8 cellular contexts compared by ENCODE assay signal in the genomic region with DNA sequence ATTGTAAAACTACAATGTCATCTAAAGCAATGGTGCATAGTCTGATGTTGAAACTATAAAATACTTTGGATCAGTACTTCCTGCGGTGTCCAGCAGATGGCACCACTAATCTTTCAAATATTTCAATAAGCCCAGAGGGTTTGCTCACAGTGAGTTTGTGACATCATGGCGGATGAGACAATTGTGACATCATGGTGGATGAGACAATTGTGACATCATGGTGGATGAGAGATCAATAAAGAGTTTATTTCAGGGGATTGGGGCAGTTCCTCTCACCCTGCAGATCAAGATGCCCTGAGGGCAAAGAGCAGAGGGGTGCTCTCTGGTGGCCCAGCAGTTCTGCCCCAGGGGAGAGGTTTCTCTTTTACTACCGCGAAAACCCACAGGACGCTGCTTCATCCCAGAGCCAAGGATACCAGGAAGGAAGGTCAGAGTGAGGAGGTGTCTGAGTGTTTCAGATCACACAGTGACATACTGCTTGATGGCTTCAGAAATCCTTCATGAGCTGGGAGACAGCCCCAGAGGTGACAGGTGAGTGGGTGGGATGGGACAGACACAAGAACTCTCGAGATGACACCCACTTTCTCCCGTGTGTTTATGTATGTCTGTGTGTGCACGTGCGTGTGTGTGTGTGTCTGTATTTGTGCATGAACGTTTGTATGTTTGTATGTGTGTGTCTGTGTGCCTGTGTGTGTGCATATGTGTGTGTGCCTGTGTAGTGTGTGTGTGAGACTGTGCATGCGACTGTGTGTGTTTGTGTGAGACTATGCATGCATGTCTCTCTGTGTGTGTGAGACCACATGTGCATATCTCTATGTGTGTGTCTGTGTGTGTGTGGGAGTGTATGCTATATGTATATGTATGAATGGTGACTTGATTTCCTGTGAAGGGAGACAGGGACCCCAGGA. TPM values are rescaled to one million over a fixed set of nuclear protein-coding genes. Genes with fewer than 3 reads are reported as not detected.
DNase-seq lines count a peak whose midpoint lies in the region; ATAC-seq and TF ChIP-seq lines count a peak whose summit lies in the region.

No MANE protein-coding gene starts in this region.

- H3K36me3 ChIP-seq in BE2C (no peaks in the 10 kb centered on the region), HAP-1 (replicated peaks) (no peaks in the 10 kb centered on the region)

- H3K4me1 ChIP-seq in BE2C (no peaks in the 10 kb centered on the region), HAP-1 (no peaks in the 10 kb centered on the region)

- H3K4me3 ChIP-seq in BE2C (ENCODE audit: low read depth, low read length) (no peak overlapping the region), HAP-1 (no peak overlapping the region), epithelial cell of proximal tubule (ENCODE audit: low read depth, low read length) (no peak overlapping the region)

- H3K27me3 ChIP-seq in BE2C (peaks cover 79% of the 10 kb centered on the region), HAP-1 (ENCODE audit: low read depth) (peaks cover 14% of the 10 kb centered on the region)

- no peak for ATAC-seq in HG02885 (IDR thresholded peaks at IDR 0.05; ENCODE audit: poor library complexity, unreplicated experiment)

- H3K9me3 ChIP-seq in BE2C (no peaks in the 10 kb centered on the region), HAP-1 (no peaks in the 10 kb centered on the region)

- TF ChIP-seq CTCF in BE2C (IDR thresholded peaks at IDR 0.05; ENCODE audit: low read depth, low read length) (peak; percentile 71), epithelial cell of proximal tubule (conservative IDR thresholded peaks at IDR 0.05; ENCODE audit: low read depth, low read length) (peak; percentile 73)

- DNase-seq in BE2C (peak; percentile 49), HAP-1 (ENCODE audit: low spot score in 2 of 2) (peak; percentile 52 to 76), NOMO-1 (lab: John Stamatoyannopoulos, UW; ENCODE audit: unreplicated experiment in 2 of 2) (peak; percentile 29 to 63), epithelial cell of proximal tubule (ENCODE audit: low read depth) (peak; percentile 39), myocyte (ENCODE audit: low read depth) (peak; percentile 80)
- DNase-seq in activated CD8-positive, alpha-beta memory T cell treated with anti-CD3 and anti-CD28 coated beads for 4 hours (ENCODE audit: low read depth in 2 of 2) = peak; percentile 47 to 48
- DNase-seq in stimulated activated naive CD4-positive, alpha-beta T cell (lab: John Stamatoyannopoulos, UW) = peak; percentile 46 to 81 (median 55)

- in situ Hi-C loops in HAP-1 (cut with MboI; ENCODE audit: low sequenced_read_pairs) = loop anchor here (5.0 to 25.0 kb wide), 3 partner anchors 73 to 878 kb away; no protein-coding TSS in a partner anchor

RNA-seq across cellular contexts. Expression of a gene that starts 7.3 kb away (rescaled TPM):
- polyA plus RNA-seq in BE2C (2012; ENCODE audit: insufficient read depth, insufficient read length, low read depth) = 1.5 TPM
- total RNA-seq in epithelial cell of proximal tubule (5.3 and 16.0 TPM in 2 replicates), myocyte (5.8 and 6.6 TPM in 2 replicates)
- polyA plus RNA-seq in myocyte (2012) = 13.9 TPM

RNA-seq across cellular contexts. Expression of a gene that starts 11.6 kb away (rescaled TPM):
- not detected for polyA plus RNA-seq in BE2C (2012; ENCODE audit: insufficient read depth, insufficient read length, low read depth)
- total RNA-seq in epithelial cell of proximal tubule (0.43 TPM in 1 of 2 replicates, not detected in the other), myocyte (not detected in 2 replicates)
- 0.88 TPM for polyA plus RNA-seq in myocyte (2012)

RNA-seq across cellular contexts. Expression of a gene that starts 29.2 kb away (rescaled TPM):
- 5.4 TPM for polyA plus RNA-seq in BE2C (2012; ENCODE audit: insufficient read depth, insufficient read length, low read depth)
- total RNA-seq in epithelial cell of proximal tubule = 0.23 and 0.94 TPM in 2 replicates
- 0.16 and 0.26 TPM in 2 replicates for total RNA-seq in myocyte
- 1.6 TPM for polyA plus RNA-seq in myocyte (2012)

RNA-seq across cellular contexts. Expression of a gene that starts 36.6 kb away (rescaled TPM):
- not detected for polyA plus RNA-seq in BE2C (2012; ENCODE audit: insufficient read depth, insufficient read length, low read depth)
- total RNA-seq in epithelial cell of proximal tubule (not detected in 2 replicates), myocyte (4.1 and 6.8 TPM in 2 replicates)
- polyA plus RNA-seq in myocyte (2012) = 4.8 TPM
